Comparison of ENCODE assay signal across 14 cellular contexts in the genomic region with DNA sequence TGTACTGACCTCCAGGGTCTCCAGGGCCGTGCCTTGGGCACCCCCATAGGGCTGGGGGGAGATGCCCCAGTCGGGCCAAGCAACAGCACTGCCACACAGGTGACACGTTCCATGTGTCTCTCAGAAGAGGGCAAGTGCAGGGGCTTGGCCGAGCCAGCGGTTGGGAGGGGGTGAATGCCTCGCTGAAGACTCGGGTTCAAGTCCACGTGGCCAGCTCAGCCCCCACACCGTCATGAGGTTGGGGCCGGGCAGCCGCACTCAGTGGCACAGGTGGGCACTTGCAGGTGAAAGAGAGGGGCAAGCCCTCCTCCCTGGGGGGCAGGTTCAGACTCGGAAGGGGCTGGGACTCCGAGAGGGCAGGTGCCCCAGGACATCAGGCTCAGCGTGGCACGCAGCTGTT.
A peak's percentile ranks its signal among the peaks of the same experiment; 100 is the strongest.
DNase-seq lines count a peak whose midpoint lies in the region; ATAC-seq and TF ChIP-seq lines count a peak whose summit lies in the region.
"Had no signal": no experiment of that assay in that cellular context is flagged by ENCODE, and none has a peak within 500 bp of the region (broad histone marks: within the 10 kb centered on the region; RNA-seq: fewer than 3 reads in every experiment).

No MANE protein-coding gene starts in this region.

- H4K20me1 ChIP-seq in SK-N-SH (ENCODE audit: insufficient read depth) = no peaks in the 10 kb centered on the region

- CTCF ChIA-PET in SK-N-SH (lab: Yijun Ruan, JAX) = interaction anchor here (1.0 to 1.7 kb wide), 4 partner anchors 8 to 179 kb away, joined by 3 to 5 read pairs (median 4); no protein-coding TSS in a partner anchor

- POLR2A ChIA-PET in SK-N-SH (lab: Yijun Ruan, JAX) = interaction anchor here (0.7 kb wide), 1 partner anchor 10 kb away, joined by 3 read pairs; no protein-coding TSS in a partner anchor

- no peak overlapping the region for H3K4me2 ChIP-seq in SK-N-SH

- H3K9ac ChIP-seq in SK-N-SH = no peak overlapping the region

- peak; percentile 66 for DNase-seq in SK-N-SH
- DNase-seq in WERI-Rb-1 = no peak
- DNase-seq in glutamatergic neuron = no peak
- DNase-seq in left ventricle myocardium superior = no peak
- DNase-seq in substantia nigra (lab: John Stamatoyannopoulos, UW) = no peak
- DNase-seq in stimulated activated naive CD4-positive, alpha-beta T cell (lab: John Stamatoyannopoulos, UW) = no peak
- DNase-seq: 8988T; ACHN; CD8-positive, alpha-beta memory T cell; DMS53; GOT3; KBM-7 had no signal

- H3K4me3 Mint-ChIP-seq in glutamatergic neuron (ENCODE audit: unreplicated experiment) = peak overlapping the region; percentile 79
- H3K4me3 Mint-ChIP-seq: CD8-positive, alpha-beta memory T cell had no signal

- no peak overlapping the region for H2AFZ ChIP-seq in SK-N-SH (ENCODE audit: low read depth)

- peaks cover 13% of the 10 kb centered on the region for H3K27me3 Mint-ChIP-seq in glutamatergic neuron (ENCODE audit: unreplicated experiment)
- H3K27me3 Mint-ChIP-seq: CD8-positive, alpha-beta memory T cell had no signal

- no peak for ATAC-seq in SK-N-SH treated with all-trans-retinoic acid at 6 μM for 48 hours
- ATAC-seq in left ventricle myocardium superior = no peak
- ATAC-seq: HCT116 had no signal

- peaks cover 15% of the 10 kb centered on the region for H3K9me3 Mint-ChIP-seq in glutamatergic neuron (ENCODE audit: unreplicated experiment)
- H3K9me3 Mint-ChIP-seq: CD8-positive, alpha-beta memory T cell had no signal

- H3F3A ChIP-seq in SK-N-SH (replicated peaks; ENCODE audit: insufficient read depth) = peaks cover 8% of the 10 kb centered on the region

- no peak for TF ChIP-seq CTCF in SK-N-SH (IDR thresholded peaks at IDR 0.05)
- TF ChIP-seq CTCF in WERI-Rb-1 (IDR thresholded peaks at IDR 0.05; ENCODE audit: low read depth, low read length) = no peak
- TF ChIP-seq CTCF in glutamatergic neuron (IDR thresholded peaks at IDR 0.05; ENCODE audit: partially characterized antibody, unreplicated experiment) = no peak

- WGBS in SK-N-SH (ENCODE audit: low lambda C conversion rate) = 90% methylated on average over 12 of the region's 15 CpGs

- peak overlapping the region in 1 of 2 experiments; percentile 78; a peak in 2 of 4 replicates for H3K27ac ChIP-seq in SK-N-SH (ENCODE audit: low read depth in 2 of 2, low read length in 1 of 2)
- peak overlapping the region; percentile 90 for H3K27ac ChIP-seq in WERI-Rb-1
- no peak overlapping the region for H3K27ac ChIP-seq in substantia nigra (ENCODE audit: low read depth, low read length, poor library complexity, severe bottlenecking)

- no peaks in the 10 kb centered on the region for H3K9me3 ChIP-seq in SK-N-SH
- H3K9me3 ChIP-seq in WERI-Rb-1 (ENCODE audit: severe bottlenecking) = no peaks in the 10 kb centered on the region

- H3K27me3 ChIP-seq in SK-N-SH (ENCODE audit: insufficient read depth) (no peaks in the 10 kb centered on the region), WERI-Rb-1 (ENCODE audit: insufficient read depth, low read depth, severe bottlenecking) (no peaks in the 10 kb centered on the region)

- H3K9me2 ChIP-seq in SK-N-SH = no peaks in the 10 kb centered on the region

- no peak for TF ChIP-seq RAD21 in SK-N-SH (IDR thresholded peaks at IDR 0.05; ENCODE audit: low read length)

- peaks cover 47% of the 10 kb centered on the region for H3K4me1 Mint-ChIP-seq in glutamatergic neuron (ENCODE audit: low read depth, unreplicated experiment)

- H3K79me2 ChIP-seq in SK-N-SH (ENCODE audit: insufficient read depth) = no peaks in the 10 kb centered on the region

- H3K4me3 ChIP-seq in SK-N-SH (ENCODE audit: low read depth in 2 of 2, low read length in 1 of 2) (no peak overlapping the region), WERI-Rb-1 (ENCODE audit: low read depth, low read length) (no peak overlapping the region)

- H3K36me3 Mint-ChIP-seq in glutamatergic neuron (ENCODE audit: unreplicated experiment) = no peaks in the 10 kb centered on the region

- H3K27ac Mint-ChIP-seq in glutamatergic neuron (ENCODE audit: unreplicated experiment) = peak overlapping the region; percentile 97
- H3K27ac Mint-ChIP-seq: CD8-positive, alpha-beta memory T cell had no signal

- no peak for TF ChIP-seq EP300 in SK-N-SH (IDR thresholded peaks at IDR 0.05; ENCODE audit: borderline replicate concordance in 1 of 2, low read depth in 1 of 2, low read length in 1 of 2)

- H3K36me3 ChIP-seq in SK-N-SH (replicated peaks in 1 of 2; ENCODE audit: control insufficient read depth in 1 of 2, insufficient read depth in 2 of 2, low read length in 1 of 2) = peaks cover 0 to 20% of the 10 kb centered on the region in 2 experiments
- H3K36me3 ChIP-seq in WERI-Rb-1 = peaks cover 9% of the 10 kb centered on the region

- intact Hi-C loops in left ventricle myocardium superior (cut with micrococcal nuclease) = no loop called here

- peaks cover 11 to 56% of the 10 kb centered on the region in 2 experiments for H3K4me1 ChIP-seq in SK-N-SH (ENCODE audit: control insufficient read depth in 1 of 2, insufficient read depth in 2 of 2, low read depth in 1 of 2, low read length in 1 of 2)

TF ChIP-seq in SK-N-SH, 30 proteins besides CTCF, POLR2A, EP300 and RAD21:
- TF ChIP-seq TCF12 (IDR thresholded peaks at IDR 0.05) (no peak), FOXM1 (IDR thresholded peaks at IDR 0.05; ENCODE audit: low read depth) (no peak), REST (IDR thresholded peaks at IDR 0.05; ENCODE audit: low read depth, low read length) (no peak)

TF ChIP-seq in SK-N-SH treated with all-trans-retinoic acid at 6 μM for 48 hours, 23 proteins besides CTCF, POLR2A, EP300 and RAD21 (continues in another document):
- TF ChIP-seq, protein P1, sequence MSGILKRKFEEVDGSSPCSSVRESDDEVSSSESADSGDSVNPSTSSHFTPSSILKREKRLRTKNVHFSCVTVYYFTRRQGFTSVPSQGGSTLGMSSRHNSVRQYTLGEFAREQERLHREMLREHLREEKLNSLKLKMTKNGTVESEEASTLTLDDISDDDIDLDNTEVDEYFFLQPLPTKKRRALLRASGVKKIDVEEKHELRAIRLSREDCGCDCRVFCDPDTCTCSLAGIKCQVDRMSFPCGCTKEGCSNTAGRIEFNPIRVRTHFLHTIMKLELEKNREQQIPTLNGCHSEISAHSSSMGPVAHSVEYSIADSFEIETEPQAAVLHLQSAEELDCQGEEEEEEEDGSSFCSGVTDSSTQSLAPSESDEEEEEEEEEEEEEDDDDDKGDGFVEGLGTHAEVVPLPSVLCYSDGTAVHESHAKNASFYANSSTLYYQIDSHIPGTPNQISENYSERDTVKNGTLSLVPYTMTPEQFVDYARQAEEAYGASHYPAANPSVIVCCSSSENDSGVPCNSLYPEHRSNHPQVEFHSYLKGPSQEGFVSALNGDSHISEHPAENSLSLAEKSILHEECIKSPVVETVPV (CRISPR knock-in tag; IDR thresholded peaks at IDR 0.05) = no peak
- TF ChIP-seq ZNF70 (CRISPR knock-in tag; IDR thresholded peaks at IDR 0.05) (no peak), PATZ1 (CRISPR knock-in tag; IDR thresholded peaks at IDR 0.05; ENCODE audit: borderline replicate concordance) (no peak), POU6F1 (CRISPR knock-in tag; IDR thresholded peaks at IDR 0.05; ENCODE audit: borderline replicate concordance, low read depth) (no peak), OSR1 (CRISPR knock-in tag; IDR thresholded peaks at IDR 0.05) (no peak), ZNF565 (CRISPR knock-in tag; conservative IDR thresholded peaks at IDR 0.05; ENCODE audit: low read depth) (no peak), TCF4 (CRISPR knock-in tag; IDR thresholded peaks at IDR 0.05; ENCODE audit: borderline replicate concordance) (no peak), BACH2 (CRISPR knock-in tag; IDR thresholded peaks at IDR 0.05; ENCODE audit: borderline replicate concordance) (no peak), GLIS3 (CRISPR knock-in tag; IDR thresholded peaks at IDR 0.05) (no peak), ZFP30 (CRISPR knock-in tag; IDR thresholded peaks at IDR 0.05) (no peak)
